1 cellular context compared by ENCODE assay signal in genomic region chr2:226799211-226799975, GRCh38.
TF ChIP-seq lines count a peak whose summit lies in the region.

Gene IRS1 (minus strand): TSS chr2:226799820. CDS start chr2:226798738, 1,082 bp downstream.

TF ChIP-seq in HEK293, 187 proteins besides CTCF, POLR2A, EP300 and RAD21 (continued from another document and continues in another):
- 0 out of 2 replicates have a peak, but pooled peaks have one; percentile 26 for TF ChIP-seq PRDM10 (tag by site-specific recombination; IDR thresholded peaks at IDR 0.05)
- TF ChIP-seq KLF9 (tag by site-specific recombination; IDR thresholded peaks at IDR 0.05; ENCODE audit: low read depth) = peak; percentile 24; the same call in 1 of the 2 replicates
- TF ChIP-seq ZNF707 (tag by site-specific recombination; IDR thresholded peaks at IDR 0.05) = no peak
- no peak for TF ChIP-seq ZNF155 (tag by site-specific recombination; IDR thresholded peaks at IDR 0.05)
- 0 out of 2 replicates have a peak, but pooled peaks have one; percentile 36 for TF ChIP-seq ZNF501 (tag by site-specific recombination; IDR thresholded peaks at IDR 0.05)
- no peak for TF ChIP-seq ZNF792 (tag by site-specific recombination; IDR thresholded peaks at IDR 0.05)
- TF ChIP-seq ZNF600 (tag by site-specific recombination; IDR thresholded peaks at IDR 0.05) = 0 out of 2 replicates have a peak, but pooled peaks have one; percentile 12
- no peak for TF ChIP-seq ZSCAN5A (tag by site-specific recombination; IDR thresholded peaks at IDR 0.05)
- TF ChIP-seq ZNF585B (tag by site-specific recombination; IDR thresholded peaks at IDR 0.05) = no peak
- no peak for TF ChIP-seq ZNF571 (tag by site-specific recombination; IDR thresholded peaks at IDR 0.05)
- no peak for TF ChIP-seq ZFP69B (tag by site-specific recombination; IDR thresholded peaks at IDR 0.05)
- TF ChIP-seq ZNF341 (tag by site-specific recombination; IDR thresholded peaks at IDR 0.05; ENCODE audit: low read depth) = peak; percentile 96
- TF ChIP-seq OSR2 (tag by site-specific recombination; IDR thresholded peaks at IDR 0.05) = no peak
- TF ChIP-seq ZNF398 (tag by site-specific recombination; IDR thresholded peaks at IDR 0.05) = peak; percentile 83
- no peak for TF ChIP-seq ZNF362 (tag by site-specific recombination; IDR thresholded peaks at IDR 0.05)
- no peak for TF ChIP-seq GLI4 (tag by site-specific recombination; IDR thresholded peaks at IDR 0.05)
- TF ChIP-seq REST (tag by site-specific recombination; IDR thresholded peaks at IDR 0.05) = no peak
- TF ChIP-seq ZNF610 (tag by site-specific recombination; IDR thresholded peaks at IDR 0.05; ENCODE audit: borderline replicate concordance) = no peak
- no peak for TF ChIP-seq ZNF324 (tag by site-specific recombination; IDR thresholded peaks at IDR 0.05)
- no peak for TF ChIP-seq PRDM2 (tag by site-specific recombination; IDR thresholded peaks at IDR 0.05; ENCODE audit: borderline replicate concordance)
- TF ChIP-seq ZNF830 (tag by site-specific recombination; IDR thresholded peaks at IDR 0.05; ENCODE audit: low read depth) = no peak
- TF ChIP-seq ZNF202 (tag by site-specific recombination; IDR thresholded peaks at IDR 0.05; ENCODE audit: borderline replicate concordance) = no peak
- no peak for TF ChIP-seq ZNF37A (tag by site-specific recombination; IDR thresholded peaks at IDR 0.05)
- TF ChIP-seq ZBTB11 (tag by site-specific recombination; conservative IDR thresholded peaks at IDR 0.05; ENCODE audit: low read depth) = no peak
- TF ChIP-seq ZNF776 (tag by site-specific recombination; IDR thresholded peaks at IDR 0.05; ENCODE audit: borderline replicate concordance) = no peak
- no peak for TF ChIP-seq PRDM1 (tag by site-specific recombination; IDR thresholded peaks at IDR 0.05)
- TF ChIP-seq ZNF510 (tag by site-specific recombination; IDR thresholded peaks at IDR 0.05; ENCODE audit: insufficient replicate concordance) = no peak
- TF ChIP-seq ZFHX2 (tag by site-specific recombination; conservative IDR thresholded peaks at IDR 0.05) = no peak
- peak; percentile 27; the same call in 1 of the 2 replicates for TF ChIP-seq ZNF76 (tag by site-specific recombination; IDR thresholded peaks at IDR 0.05; ENCODE audit: borderline replicate concordance, low read depth)
- peak; percentile 30 for TF ChIP-seq SP7 (tag by site-specific recombination; IDR thresholded peaks at IDR 0.05)
- no peak for TF ChIP-seq ZNF580 (tag by site-specific recombination; IDR thresholded peaks at IDR 0.05)
- no peak for TF ChIP-seq GLI2 (tag by site-specific recombination; IDR thresholded peaks at IDR 0.05; ENCODE audit: borderline replicate concordance, low read depth)
- TF ChIP-seq ZNF19 (tag by site-specific recombination; IDR thresholded peaks at IDR 0.05; ENCODE audit: low read depth) = no peak
- no peak for TF ChIP-seq ZNF626 (tag by site-specific recombination; IDR thresholded peaks at IDR 0.05)
- no peak for TF ChIP-seq ZNF701 (tag by site-specific recombination; IDR thresholded peaks at IDR 0.05)
- TF ChIP-seq GFI1B (tag by site-specific recombination; IDR thresholded peaks at IDR 0.05) = no peak
- peak; percentile 25; the same call in 1 of the 2 replicates for TF ChIP-seq SP3 (tag by site-specific recombination; IDR thresholded peaks at IDR 0.05)
- TF ChIP-seq ZIC2 (tag by site-specific recombination; IDR thresholded peaks at IDR 0.05) = 0 out of 2 replicates have a peak, but pooled peaks have one; percentile 6
- TF ChIP-seq ZNF530 (tag by site-specific recombination; IDR thresholded peaks at IDR 0.05; ENCODE audit: low read depth) = no peak
